ENCODE assay signal across 7 cellular contexts in the genomic region with DNA sequence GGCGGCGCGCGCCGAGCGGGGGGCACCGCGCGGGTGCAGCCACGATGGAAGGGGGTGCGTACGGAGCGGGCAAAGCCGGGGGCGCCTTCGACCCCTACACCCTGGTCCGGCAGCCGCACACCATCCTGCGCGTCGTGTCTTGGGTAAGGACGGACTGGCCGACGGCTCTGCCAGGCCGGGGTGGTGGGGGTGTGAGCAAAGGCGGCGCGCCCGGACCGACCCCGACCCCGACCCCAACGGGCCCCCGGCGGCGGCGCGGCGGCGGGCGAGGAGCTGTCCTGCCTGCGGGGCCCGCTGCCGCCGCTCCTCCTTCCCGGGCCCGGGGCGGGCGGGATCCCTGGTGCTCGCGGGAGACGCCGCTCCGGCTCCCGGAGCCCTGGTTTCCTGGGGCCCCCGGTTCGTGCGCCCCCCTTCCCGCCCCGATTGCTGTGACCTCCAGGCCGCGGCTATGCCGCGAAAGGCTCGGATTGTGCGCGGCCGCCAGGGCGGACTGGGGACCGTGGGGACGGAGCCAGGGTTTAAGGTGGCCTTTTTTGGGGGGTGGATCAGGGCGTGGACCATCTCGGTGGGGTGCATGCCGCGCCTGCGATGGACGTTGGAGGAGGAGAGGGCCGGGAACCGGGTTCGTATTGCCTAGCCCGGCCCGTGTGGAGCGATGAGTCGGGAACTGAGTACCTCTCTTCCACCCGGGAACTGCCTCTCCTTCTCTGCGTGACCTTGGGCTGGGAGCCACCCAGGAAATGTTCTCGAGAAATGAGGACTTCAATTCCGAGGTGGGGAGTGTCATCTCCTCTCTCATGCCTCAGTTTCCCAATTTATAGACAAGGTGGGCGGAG. TPM values are rescaled to one million over a fixed set of nuclear protein-coding genes. Genes with fewer than 3 reads are reported as not detected.
A peak's percentile ranks its signal among the peaks of the same experiment; 100 is the strongest.
DNase-seq lines count a peak whose midpoint lies in the region; ATAC-seq and TF ChIP-seq lines count a peak whose summit lies in the region.

A gene with protein sequence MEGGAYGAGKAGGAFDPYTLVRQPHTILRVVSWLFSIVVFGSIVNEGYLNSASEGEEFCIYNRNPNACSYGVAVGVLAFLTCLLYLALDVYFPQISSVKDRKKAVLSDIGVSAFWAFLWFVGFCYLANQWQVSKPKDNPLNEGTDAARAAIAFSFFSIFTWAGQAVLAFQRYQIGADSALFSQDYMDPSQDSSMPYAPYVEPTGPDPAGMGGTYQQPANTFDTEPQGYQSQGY (plus strand): TSS at position 25 of the 836 bp plus-strand sequence. CDS start 20 bp downstream, at position 45.

- DNase-seq in GM23338 (ENCODE audit: low spot score), result peak; percentile 44
- DNase-seq in NCI-H187 (lab: John Stamatoyannopoulos, UW), result no peak
- no peak for DNase-seq in NCI-H1092 treated with DMSO at 0.1 percent for 48 hours (lab: John Stamatoyannopoulos, UW)

- peak within 1 kb of the TSS; percentile 79 for H3K4me3 ChIP-seq in GM23338

- ATAC-seq in GM23338 (peak; percentile 38), SK-N-SH treated with all-trans-retinoic acid at 6 μM for 48 hours (peak; percentile 51), esophagus mucosa (peak; percentile 6), GM18909 (IDR thresholded peaks at IDR 0.05; ENCODE audit: poor library complexity, unreplicated experiment) (no peak)

- peaks cover 5% of the 10 kb centered on the region; the same call in 1 of the 2 replicates for H3F3A ChIP-seq in GM23338 (replicated peaks; ENCODE audit: low read depth)

- H4K20me1 ChIP-seq in GM23338 (replicated peaks; ENCODE audit: insufficient read depth), result no peaks in the 10 kb centered on the region; the same call in 1 of the 2 replicates

- peaks cover 12% of the 10 kb centered on the region for H3K79me2 ChIP-seq in GM23338 (replicated peaks; ENCODE audit: insufficient read depth)

- H3K9me3 Mint-ChIP-seq in GM23338 (no peaks in the 10 kb centered on the region), nephron (no peaks in the 10 kb centered on the region)

- H3K27me3 ChIP-seq in GM23338 (ENCODE audit: insufficient read depth), result peaks cover 5% of the 10 kb centered on the region

- no peak for TF ChIP-seq CTCF in GM23338 (conservative IDR thresholded peaks at IDR 0.05; ENCODE audit: low read depth in 2 of 2)
- TF ChIP-seq CTCF in nephron (IDR thresholded peaks at IDR 0.05; ENCODE audit: unreplicated experiment in 3 of 3), result no peak

- H3K36me3 Mint-ChIP-seq in GM23338 (ENCODE audit: low read depth) (no peaks in the 10 kb centered on the region), nephron (ENCODE audit: low read depth) (no peaks in the 10 kb centered on the region)

- no peaks in the 10 kb centered on the region for H3K9me2 ChIP-seq in GM23338 (ENCODE audit: insufficient read depth)

- H3K4me3 Mint-ChIP-seq in GM23338 (peak within 1 kb of the TSS; percentile 82), nephron (peak within 1 kb of the TSS; percentile 88 to 93 (median 91))

- peak within 1 kb of the TSS; percentile 87 for H3K4me2 ChIP-seq in GM23338

- H3K4me1 Mint-ChIP-seq in GM23338, result peaks cover 25% of the 10 kb centered on the region
- H3K4me1 Mint-ChIP-seq in nephron, result peaks cover 11% of the 10 kb centered on the region

- H3K27ac ChIP-seq in GM23338 (ENCODE audit: low read depth), result no peak within 1 kb of the TSS

- peaks cover 17% of the 10 kb centered on the region for H3K4me1 ChIP-seq in GM23338 (ENCODE audit: insufficient read depth)

- no peaks in the 10 kb centered on the region for H3K36me3 ChIP-seq in GM23338 (ENCODE audit: insufficient read depth)

- H3K27me3 Mint-ChIP-seq in GM23338 (ENCODE audit: insufficient read depth, low read depth, poor library complexity) (peaks cover 12% of the 10 kb centered on the region), nephron (ENCODE audit: low read depth) (no peaks in the 10 kb centered on the region)

- no peak within 1 kb of the TSS for H3K27ac Mint-ChIP-seq in GM23338
- H3K27ac Mint-ChIP-seq in nephron, result peak within 1 kb of the TSS; percentile 62 to 92 (median 76)

- H2AFZ ChIP-seq in GM23338, result peak within 1 kb of the TSS; percentile 91

TF ChIP-seq in GM23338, 12 proteins besides CTCF, POLR2A, EP300 and RAD21 (continues in another document):
- TF ChIP-seq CREB1 (CRISPR knock-in tag; IDR thresholded peaks at IDR 0.05; ENCODE audit: low read depth) (no peak), ETS1 (IDR thresholded peaks at IDR 0.05) (no peak), NANOG (IDR thresholded peaks at IDR 0.05; ENCODE audit: borderline replicate concordance) (no peak), POLR2AphosphoS5 (IDR thresholded peaks at IDR 0.05; ENCODE audit: low read depth) (peak; percentile 52)
- TF ChIP-seq, protein P1, sequence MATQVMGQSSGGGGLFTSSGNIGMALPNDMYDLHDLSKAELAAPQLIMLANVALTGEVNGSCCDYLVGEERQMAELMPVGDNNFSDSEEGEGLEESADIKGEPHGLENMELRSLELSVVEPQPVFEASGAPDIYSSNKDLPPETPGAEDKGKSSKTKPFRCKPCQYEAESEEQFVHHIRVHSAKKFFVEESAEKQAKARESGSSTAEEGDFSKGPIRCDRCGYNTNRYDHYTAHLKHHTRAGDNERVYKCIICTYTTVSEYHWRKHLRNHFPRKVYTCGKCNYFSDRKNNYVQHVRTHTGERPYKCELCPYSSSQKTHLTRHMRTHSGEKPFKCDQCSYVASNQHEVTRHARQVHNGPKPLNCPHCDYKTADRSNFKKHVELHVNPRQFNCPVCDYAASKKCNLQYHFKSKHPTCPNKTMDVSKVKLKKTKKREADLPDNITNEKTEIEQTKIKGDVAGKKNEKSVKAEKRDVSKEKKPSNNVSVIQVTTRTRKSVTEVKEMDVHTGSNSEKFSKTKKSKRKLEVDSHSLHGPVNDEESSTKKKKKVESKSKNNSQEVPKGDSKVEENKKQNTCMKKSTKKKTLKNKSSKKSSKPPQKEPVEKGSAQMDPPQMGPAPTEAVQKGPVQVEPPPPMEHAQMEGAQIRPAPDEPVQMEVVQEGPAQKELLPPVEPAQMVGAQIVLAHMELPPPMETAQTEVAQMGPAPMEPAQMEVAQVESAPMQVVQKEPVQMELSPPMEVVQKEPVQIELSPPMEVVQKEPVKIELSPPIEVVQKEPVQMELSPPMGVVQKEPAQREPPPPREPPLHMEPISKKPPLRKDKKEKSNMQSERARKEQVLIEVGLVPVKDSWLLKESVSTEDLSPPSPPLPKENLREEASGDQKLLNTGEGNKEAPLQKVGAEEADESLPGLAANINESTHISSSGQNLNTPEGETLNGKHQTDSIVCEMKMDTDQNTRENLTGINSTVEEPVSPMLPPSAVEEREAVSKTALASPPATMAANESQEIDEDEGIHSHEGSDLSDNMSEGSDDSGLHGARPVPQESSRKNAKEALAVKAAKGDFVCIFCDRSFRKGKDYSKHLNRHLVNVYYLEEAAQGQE (IDR thresholded peaks at IDR 0.05; ENCODE audit: unreplicated experiment), result no peak

TF ChIP-seq in SK-N-SH treated with all-trans-retinoic acid at 6 μM for 48 hours, 23 proteins besides CTCF, POLR2A, EP300 and RAD21 (continues in another document):
- TF ChIP-seq ZNF565 (CRISPR knock-in tag; conservative IDR thresholded peaks at IDR 0.05; ENCODE audit: low read depth) (no peak), CSDC2 (CRISPR knock-in tag; IDR thresholded peaks at IDR 0.05) (no peak), ARNTL (CRISPR knock-in tag; IDR thresholded peaks at IDR 0.05; ENCODE audit: borderline replicate concordance, low read depth) (no peak), ESRRG (CRISPR knock-in tag; IDR thresholded peaks at IDR 0.05) (no peak), CSRNP3 (CRISPR knock-in tag; IDR thresholded peaks at IDR 0.05) (no peak)
- TF ChIP-seq, protein P2, sequence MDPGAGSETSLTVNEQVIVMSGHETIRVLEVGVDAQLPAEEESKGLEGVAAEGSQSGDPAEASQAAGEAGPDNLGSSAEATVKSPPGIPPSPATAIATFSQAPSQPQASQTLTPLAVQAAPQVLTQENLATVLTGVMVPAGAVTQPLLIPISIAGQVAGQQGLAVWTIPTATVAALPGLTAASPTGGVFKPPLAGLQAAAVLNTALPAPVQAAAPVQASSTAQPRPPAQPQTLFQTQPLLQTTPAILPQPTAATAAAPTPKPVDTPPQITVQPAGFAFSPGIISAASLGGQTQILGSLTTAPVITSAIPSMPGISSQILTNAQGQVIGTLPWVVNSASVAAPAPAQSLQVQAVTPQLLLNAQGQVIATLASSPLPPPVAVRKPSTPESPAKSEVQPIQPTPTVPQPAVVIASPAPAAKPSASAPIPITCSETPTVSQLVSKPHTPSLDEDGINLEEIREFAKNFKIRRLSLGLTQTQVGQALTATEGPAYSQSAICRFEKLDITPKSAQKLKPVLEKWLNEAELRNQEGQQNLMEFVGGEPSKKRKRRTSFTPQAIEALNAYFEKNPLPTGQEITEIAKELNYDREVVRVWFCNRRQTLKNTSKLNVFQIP (CRISPR knock-in tag; IDR thresholded peaks at IDR 0.05; ENCODE audit: borderline replicate concordance, low read depth), result no peak

RNA-seq across cellular contexts. Expression of the gene that starts here (rescaled TPM):
- 12.3 and 30.9 TPM in 2 replicates for total RNA-seq in GM23338 (2014; rRNA removed; shearing (Covaris generic))
- polyA plus RNA-seq in GM23338 (2016; fragmentation: Nextera tagmentation; extraction: Ambion mirVana), result 37.0 and 37.7 TPM in 2 replicates
- 23.0 TPM for total RNA-seq in esophagus mucosa
